Comparison of ENCODE assay signal across 20 cellular contexts in the genomic region with DNA sequence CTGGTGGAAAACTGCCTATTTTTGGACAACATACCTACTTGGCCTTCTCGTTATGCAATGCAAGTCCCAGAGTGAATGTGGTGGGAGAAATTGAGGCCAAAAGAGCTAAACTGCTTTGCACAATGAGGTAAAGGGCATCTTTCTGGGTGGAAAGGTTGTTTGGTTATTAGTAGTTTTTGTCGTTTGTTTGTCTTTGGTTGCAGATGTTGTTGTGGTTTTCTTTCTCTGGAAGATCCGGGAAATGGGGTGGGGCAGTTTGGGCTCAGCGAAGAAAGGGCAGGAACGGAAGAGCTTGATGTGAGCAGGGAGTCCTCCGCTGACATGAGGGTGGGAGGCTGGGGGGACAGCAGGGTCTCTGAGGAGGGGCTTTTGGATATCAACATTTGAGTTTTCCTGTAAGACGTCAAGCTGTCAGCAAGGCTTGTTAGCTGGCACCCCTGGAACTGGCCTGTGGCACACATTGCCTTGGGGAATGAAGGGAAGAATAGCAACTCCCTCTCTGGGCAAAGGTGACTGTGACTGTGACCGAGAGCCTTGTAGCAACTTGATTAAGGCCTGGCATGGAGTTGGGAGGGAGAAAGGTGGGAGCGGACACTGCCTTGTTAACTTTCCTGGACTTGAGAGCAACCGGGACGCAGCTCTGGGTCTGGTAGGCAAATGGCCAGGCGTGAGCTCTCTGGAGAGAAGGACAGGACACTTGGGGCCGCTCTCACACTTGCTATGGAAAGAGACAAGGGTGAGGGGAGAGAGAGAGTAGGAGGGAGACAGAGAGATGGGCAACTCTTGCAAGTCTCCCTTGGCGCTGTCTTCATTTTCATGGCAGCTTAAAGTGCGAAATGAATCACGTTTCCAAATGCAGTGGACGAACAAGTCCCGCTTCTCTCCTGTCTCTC. TPM values are rescaled to one million over a fixed set of nuclear protein-coding genes. Genes with fewer than 3 reads are reported as not detected.
DNase-seq lines count a peak whose midpoint lies in the region; ATAC-seq and TF ChIP-seq lines count a peak whose summit lies in the region.
"Had no signal": no experiment of that assay in that cellular context is flagged by ENCODE, and none has a peak within 500 bp of the region (broad histone marks: within the 10 kb centered on the region; RNA-seq: fewer than 3 reads in every experiment).

No MANE protein-coding gene starts in this region.

- CTCF ChIA-PET in AG04450 (lab: Charles Lee) = interaction anchor here (0.5 to 2.0 kb wide), 5 partner anchors 12 to 237 kb away, joined by 3 to 13 read pairs (median 4); no protein-coding TSS in a partner anchor
- CTCF ChIA-PET in Panc1 (lab: Charles Lee) = interaction anchor here (0.6 to 1.0 kb wide), 3 partner anchors 11 to 81 kb away, joined by 3 to 8 read pairs (median 4); no protein-coding TSS in a partner anchor

- ATAC-seq in Panc1 = peak; percentile 65; the same call in 1 of the 2 replicates
- ATAC-seq: mucosa of descending colon; stimulated activated effector memory CD8-positive, alpha-beta T cell treated with anti-CD3 and anti-CD28 coated beads, Interleukin-12 subunit alpha, Interleukin-12 subunit beta, amount 100 ng/mL, for 72 hours had no signal

- H3K27ac ChIP-seq in AG04450 (ENCODE audit: low read depth, low read length) (no peak overlapping the region), Panc1 (ENCODE audit: low read length) (no peak overlapping the region)
- H3K27ac ChIP-seq: GM23248, left ventricle myocardium inferior, RWPE1, tibial artery had no signal

- intact Hi-C loops in Panc1 (cut with micrococcal nuclease; ENCODE audit: unreplicated experiment) = loop anchor here (5.0 kb wide), 1 partner anchor 51 kb away; no protein-coding TSS in a partner anchor

- POLR2A ChIA-PET in AG04450 (lab: Yijun Ruan, JAX) = no interaction called here
- POLR2A ChIA-PET in Panc1 (lab: Charles Lee) = no interaction called here

- no peaks in the 10 kb centered on the region for H3K9me3 ChIP-seq in AG04450 (ENCODE audit: control insufficient read depth, insufficient read depth, low read length)
- H3K9me3 ChIP-seq in Panc1 (ENCODE audit: control insufficient read depth, insufficient read depth, low read depth, low read length) = no peaks in the 10 kb centered on the region
- H3K9me3 ChIP-seq: left ventricle myocardium inferior, mucosa of descending colon, tibial artery had no signal

- no peaks in the 10 kb centered on the region for H3K36me3 ChIP-seq in Panc1 (ENCODE audit: control insufficient read depth, insufficient read depth, low read length)
- H3K36me3 ChIP-seq: left ventricle myocardium inferior, tibial artery had no signal

- H3K4me3 ChIP-seq in AG04450 (ENCODE audit: low read depth, low read length) (no peak overlapping the region), Panc1 (ENCODE audit: low read depth in 2 of 2, low read length in 2 of 2) (no peak overlapping the region)
- H3K4me3 ChIP-seq: GM23248, left ventricle myocardium inferior, mucosa of descending colon, tibial artery had no signal

- in situ Hi-C loops in Panc1 (cut with HindIII; ENCODE audit: low pct_unique_long_range_greater_than_20kb, low sequenced_read_pairs) = no loop called here

- H3K27me3 ChIP-seq in AG04450 (ENCODE audit: control insufficient read depth, insufficient read depth, low read length) (peaks cover 31% of the 10 kb centered on the region), Panc1 (ENCODE audit: control insufficient read depth, insufficient read depth, low read length) (no peaks in the 10 kb centered on the region)

- DNase-seq in AG04450 (ENCODE audit: low read depth, low spot score) (no peak), COLO668 (lab: John Stamatoyannopoulos, UW; ENCODE audit: unreplicated experiment) (peak; percentile 36), Panc1 (ENCODE audit: low read depth, low spot score) (no peak), iPS-NIHi7 (ENCODE audit: extremely low spot score) (peak; percentile 46), T-helper 9 cell (no peak), HuH-7.5 (ENCODE audit: low spot score) (no peak), NCI-H146 (lab: John Stamatoyannopoulos, UW) (no peak), COLO829 (ENCODE audit: low spot score) (no peak)
- DNase-seq: activated CD4-positive, alpha-beta T cell treated with anti-CD3 and anti-CD28 coated beads, Interleukin-2, amount 50 U/mL, for 1 hour; activated effector memory CD4-positive, alpha-beta T cell treated with anti-CD3 and anti-CD28 coated beads, Interleukin-2, amount 50 U/mL, for 16 hours; GF-D8; GM23248; left ventricle myocardium inferior; MM.1S; mucosa of descending colon; tibial artery had no signal

- peaks cover 6% of the 10 kb centered on the region for H3K4me1 ChIP-seq in Panc1 (ENCODE audit: control insufficient read depth, insufficient read depth, low read length)
- H3K4me1 ChIP-seq: tibial artery had no signal

- 0 out of 2 replicates have a peak, but pooled peaks have one; percentile 3 for TF ChIP-seq CTCF in AG04450 (IDR thresholded peaks at IDR 0.05; ENCODE audit: low read depth, low read length)
- TF ChIP-seq CTCF in Panc1 (IDR thresholded peaks at IDR 0.05) = no peak

- BruUV-seq in Panc1 (replicated peaks; lab: Mats Ljungman, UMichigan) = no TSS peak

RNA-seq across cellular contexts. Expression of a gene that starts 15.4 kb away (rescaled TPM):
- not detected in 2 replicates for polyA plus RNA-seq in AG04450 (2011; rRNA removed)
- polyA minus RNA-seq in AG04450 (2011; rRNA and poly(A)+ RNA removed) = not detected in 2 replicates
- total RNA-seq in Panc1 (2021; ENCODE audit: unreplicated experiment) = 5.4 TPM
- polyA plus RNA-seq in Panc1 (2012; ENCODE audit: insufficient read length) = 2.3 TPM
- total RNA-seq: epithelial cell of proximal tubule, GM23248, left ventricle myocardium inferior, omental fat pad had no signal
- polyA plus RNA-seq: GM23248 had no signal

RNA-seq across cellular contexts. Expression of a gene that starts 59.8 kb away (rescaled TPM):
- 73.6 and 85.1 TPM in 2 replicates for polyA plus RNA-seq in AG04450 (2011; rRNA removed)
- 130 and 139 TPM in 2 replicates for polyA minus RNA-seq in AG04450 (2011; rRNA and poly(A)+ RNA removed)
- total RNA-seq in Panc1 (2021; ENCODE audit: unreplicated experiment) = 97.3 TPM
- 64.4 TPM for polyA plus RNA-seq in Panc1 (2012; ENCODE audit: insufficient read length)

Comparison
In these comparisons a context has a peak if more than half of its experiments do, and no peak if none do; other contexts are left out.
1. DNase-seq: peak in COLO668 (single experiment) and iPS-NIHi7 (single experiment); none in AG04450 (single experiment), Panc1 (single experiment), T-helper 9 cell (single experiment), HuH-7.5 (single experiment), NCI-H146 (single experiment) and COLO829 (single experiment).